ENCODE assay signal across 1 cellular context in the genomic region with DNA sequence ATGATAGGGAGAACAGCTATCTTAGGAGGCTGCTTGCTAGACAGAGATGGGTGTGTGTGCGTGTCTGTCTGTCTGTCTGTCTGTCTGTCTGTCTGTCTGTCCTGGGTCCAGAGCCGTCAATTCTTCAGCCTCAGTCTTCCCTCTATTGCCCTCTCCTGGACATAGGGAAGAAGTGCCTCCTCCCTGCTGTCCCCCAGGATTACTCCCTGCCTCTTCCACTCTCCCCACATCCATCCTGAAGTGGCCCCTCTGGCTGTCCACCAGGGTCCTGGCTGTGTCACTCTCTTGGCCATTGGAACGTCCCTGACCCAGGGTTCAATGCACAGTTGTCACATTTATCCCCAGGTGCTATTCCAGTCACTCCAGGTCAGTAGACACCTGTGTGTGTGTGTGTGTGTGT.
TF ChIP-seq lines count a peak whose summit lies in the region.

No MANE protein-coding gene starts in this region.

TF ChIP-seq in WTC11, 78 proteins besides CTCF, POLR2A, EP300 and RAD21 (continued from another document):
- TF ChIP-seq, protein P1, sequence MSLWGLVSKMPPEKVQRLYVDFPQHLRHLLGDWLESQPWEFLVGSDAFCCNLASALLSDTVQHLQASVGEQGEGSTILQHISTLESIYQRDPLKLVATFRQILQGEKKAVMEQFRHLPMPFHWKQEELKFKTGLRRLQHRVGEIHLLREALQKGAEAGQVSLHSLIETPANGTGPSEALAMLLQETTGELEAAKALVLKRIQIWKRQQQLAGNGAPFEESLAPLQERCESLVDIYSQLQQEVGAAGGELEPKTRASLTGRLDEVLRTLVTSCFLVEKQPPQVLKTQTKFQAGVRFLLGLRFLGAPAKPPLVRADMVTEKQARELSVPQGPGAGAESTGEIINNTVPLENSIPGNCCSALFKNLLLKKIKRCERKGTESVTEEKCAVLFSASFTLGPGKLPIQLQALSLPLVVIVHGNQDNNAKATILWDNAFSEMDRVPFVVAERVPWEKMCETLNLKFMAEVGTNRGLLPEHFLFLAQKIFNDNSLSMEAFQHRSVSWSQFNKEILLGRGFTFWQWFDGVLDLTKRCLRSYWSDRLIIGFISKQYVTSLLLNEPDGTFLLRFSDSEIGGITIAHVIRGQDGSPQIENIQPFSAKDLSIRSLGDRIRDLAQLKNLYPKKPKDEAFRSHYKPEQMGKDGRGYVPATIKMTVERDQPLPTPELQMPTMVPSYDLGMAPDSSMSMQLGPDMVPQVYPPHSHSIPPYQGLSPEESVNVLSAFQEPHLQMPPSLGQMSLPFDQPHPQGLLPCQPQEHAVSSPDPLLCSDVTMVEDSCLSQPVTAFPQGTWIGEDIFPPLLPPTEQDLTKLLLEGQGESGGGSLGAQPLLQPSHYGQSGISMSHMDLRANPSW (CRISPR knock-in tag; conservative IDR thresholded peaks at IDR 0.05; ENCODE audit: low read depth): no peak
- TF ChIP-seq, protein P2, sequence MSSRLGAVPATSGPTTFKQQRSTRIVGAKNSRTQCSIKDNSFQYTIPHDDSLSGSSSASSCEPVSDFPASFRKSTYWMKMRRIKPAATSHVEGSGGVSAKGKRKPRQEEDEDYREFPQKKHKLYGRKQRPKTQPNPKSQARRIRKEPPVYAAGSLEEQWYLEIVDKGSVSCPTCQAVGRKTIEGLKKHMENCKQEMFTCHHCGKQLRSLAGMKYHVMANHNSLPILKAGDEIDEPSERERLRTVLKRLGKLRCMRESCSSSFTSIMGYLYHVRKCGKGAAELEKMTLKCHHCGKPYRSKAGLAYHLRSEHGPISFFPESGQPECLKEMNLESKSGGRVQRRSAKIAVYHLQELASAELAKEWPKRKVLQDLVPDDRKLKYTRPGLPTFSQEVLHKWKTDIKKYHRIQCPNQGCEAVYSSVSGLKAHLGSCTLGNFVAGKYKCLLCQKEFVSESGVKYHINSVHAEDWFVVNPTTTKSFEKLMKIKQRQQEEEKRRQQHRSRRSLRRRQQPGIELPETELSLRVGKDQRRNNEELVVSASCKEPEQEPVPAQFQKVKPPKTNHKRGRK (CRISPR knock-in tag; IDR thresholded peaks at IDR 0.05; ENCODE audit: borderline replicate concordance): no peak
- TF ChIP-seq SOX15 (CRISPR knock-in tag; IDR thresholded peaks at IDR 0.05) (no peak), JUN (CRISPR knock-in tag; IDR thresholded peaks at IDR 0.05) (no peak), ZNF317 (CRISPR knock-in tag; IDR thresholded peaks at IDR 0.05; ENCODE audit: borderline replicate concordance, low read depth) (no peak), RELA (CRISPR knock-in tag; IDR thresholded peaks at IDR 0.05; ENCODE audit: borderline replicate concordance) (no peak)
TF ChIP-seq in WTC11: peak in this region for 0.
